ENCODE assay signal across 8 cellular contexts in genomic region chrX:64394059-64394873, GRCh38. TPM values are rescaled to one million over a fixed set of nuclear protein-coding genes. Genes with fewer than 3 reads are reported as not detected.
DNase-seq lines count a peak whose midpoint lies in the region; ATAC-seq, FAIRE-seq and TF ChIP-seq lines count a peak whose summit lies in the region.

No MANE protein-coding gene starts in this region.

- H4K20me1 ChIP-seq in neural cell (ENCODE audit: insufficient read depth): no peaks in the 10 kb centered on the region

- H3K9me3 ChIP-seq in neural cell (ENCODE audit: low read length): no peaks in the 10 kb centered on the region

- peak overlapping the region; percentile 40 for H2AFZ ChIP-seq in neural cell (ENCODE audit: low read depth, low read length)

- no peak for TF ChIP-seq RAD21 in neural cell (conservative IDR thresholded peaks at IDR 0.05)

- TF ChIP-seq EP300 in neural cell (conservative IDR thresholded peaks at IDR 0.05; ENCODE audit: poor library complexity, severe bottlenecking): no peak

- peak overlapping the region; percentile 61 for H3K9ac ChIP-seq in neural cell (ENCODE audit: low read length)

- ATAC-seq in GM19328 (IDR thresholded peaks at IDR 0.05; ENCODE audit: unreplicated experiment) (peak; percentile 27), HG03460 (IDR thresholded peaks at IDR 0.05; ENCODE audit: unreplicated experiment) (peak; percentile 11), GM18861 (IDR thresholded peaks at IDR 0.05; ENCODE audit: unreplicated experiment) (no peak)

- no peaks in the 10 kb centered on the region for H3F3A ChIP-seq in neural cell (ENCODE audit: insufficient read depth, low read length, poor library complexity, severe bottlenecking)

- H3K4me2 ChIP-seq in neural cell (ENCODE audit: low read length): no peak overlapping the region

- no peak overlapping the region for H3K27ac ChIP-seq in neural cell (ENCODE audit: low read length)

- DNase-seq in bronchial epithelial cell (ENCODE audit: low read depth): no peak
- no peak for DNase-seq in hepatic stellate cell (ENCODE audit: low spot score)
- DNase-seq in HuH-7.5 (ENCODE audit: low spot score): no peak
- no peak for DNase-seq in activated effector memory CD4-positive, alpha-beta T cell treated with anti-CD3 and anti-CD28 coated beads, Interleukin-2, amount 50 U/mL, for 16 hours

- no peaks in the 10 kb centered on the region for H3K79me2 ChIP-seq in neural cell (replicated peaks; ENCODE audit: insufficient read depth, low read length)

- H3K9me2 ChIP-seq in neural cell (ENCODE audit: insufficient read depth, low read length): no peaks in the 10 kb centered on the region

- H3K4me3 ChIP-seq in bronchial epithelial cell (ENCODE audit: low read depth, low read length) (peak overlapping the region; percentile 46), neural cell (ENCODE audit: low read length) (peak overlapping the region; percentile 74)

- TF ChIP-seq CTCF in bronchial epithelial cell (IDR thresholded peaks at IDR 0.05; ENCODE audit: insufficient read depth, low read length, severe bottlenecking) (no peak), neural cell (IDR thresholded peaks at IDR 0.05; ENCODE audit: poor library complexity, severe bottlenecking) (no peak)

- no peaks in the 10 kb centered on the region for H3K36me3 ChIP-seq in bronchial epithelial cell (ENCODE audit: control insufficient read depth, insufficient read depth, low read length)
- no peaks in the 10 kb centered on the region for H3K36me3 ChIP-seq in neural cell (ENCODE audit: insufficient read depth, low read length)

- FAIRE-seq in bronchial epithelial cell (lab: Jason Lieb, UNC): no peak

- H3K27me3 ChIP-seq in bronchial epithelial cell (ENCODE audit: control insufficient read depth, insufficient read depth, low read length): no peaks in the 10 kb centered on the region
- H3K27me3 ChIP-seq in neural cell (ENCODE audit: insufficient read depth, low read depth, low read length): no peaks in the 10 kb centered on the region

TF ChIP-seq in neural cell, 6 proteins besides CTCF, POLR2A, EP300 and RAD21:
- TF ChIP-seq EZH2 (IDR thresholded peaks at IDR 0.05; ENCODE audit: borderline replicate concordance, insufficient read depth, low read length, poor library complexity, severe bottlenecking) (no peak), SMC3 (conservative IDR thresholded peaks at IDR 0.05; ENCODE audit: poor library complexity) (no peak), TAF1 (IDR thresholded peaks at IDR 0.05; ENCODE audit: low read depth) (no peak), MXI1 (conservative IDR thresholded peaks at IDR 0.05; ENCODE audit: poor library complexity, severe bottlenecking) (no peak), REST (IDR thresholded peaks at IDR 0.05; ENCODE audit: borderline replicate concordance) (no peak), POLR2AphosphoS5 (IDR thresholded peaks at IDR 0.05) (no peak)
TF ChIP-seq in neural cell: peak in this region for 0.

RNA-seq across cellular contexts. Expression of gene MTMR8, which starts 1.0 kb away (rescaled TPM):
- total RNA-seq in bronchial epithelial cell: 1.3 and 3.1 TPM in 2 replicates
- 1.8 and 2.1 TPM in 2 replicates for polyA plus RNA-seq in neural cell
- polyA minus RNA-seq in neural cell: 7.8 and 9.8 TPM in 2 replicates
